Comparison of ENCODE assay signal across 8 cellular contexts in genomic region chr5:80408475-80408875, GRCh38. TPM values are rescaled to one million over a fixed set of nuclear protein-coding genes. Genes with fewer than 3 reads are reported as not detected.
DNase-seq lines count a peak whose midpoint lies in the region; ATAC-seq and TF ChIP-seq lines count a peak whose summit lies in the region.

No MANE protein-coding gene starts in this region.

- H4K12ac ChIP-seq in trophoblast cell (ENCODE audit: low read depth, low read length): peak overlapping the region; percentile 68

- DNase-seq in AG10803 (ENCODE audit: low read depth) (peak; percentile 41), NCI-H748 (lab: John Stamatoyannopoulos, UW; ENCODE audit: unreplicated experiment) (peak; percentile 86), Right ventricle myocardium superior (peak; percentile 78), trophoblast cell (peak; percentile 62 to 74), NCI-H1417 treated with DMSO at 0.1 percent for 48 hours (lab: John Stamatoyannopoulos, UW) (no peak)
- peak; percentile 56 for DNase-seq in activated naive CD4-positive, alpha-beta T cell treated with anti-CD3 and anti-CD28 coated beads, Interleukin-2, amount 10 ng/mL, durations not matched to agents 7 days and 5 days

- no peaks in the 10 kb centered on the region for H3K9me3 Mint-ChIP-seq in activated naive CD4-positive, alpha-beta T cell treated with anti-CD3 and anti-CD28 coated beads, Interleukin-2, amount 10 ng/mL, durations not matched to agents 7 days and 5 days

- H3K79me2 ChIP-seq in trophoblast cell (ENCODE audit: control insufficient read depth, insufficient read depth, low read length, poor library complexity): peaks cover 14% of the 10 kb centered on the region

- peaks cover 6 to 9% of the 10 kb centered on the region in 2 experiments for H3K36me3 ChIP-seq in trophoblast cell (ENCODE audit: control insufficient read depth in 1 of 2, insufficient read depth in 2 of 2, low read length in 2 of 2)

- H3K4me1 ChIP-seq in trophoblast cell (ENCODE audit: control insufficient read depth in 1 of 2, insufficient read depth in 2 of 2, low read length in 2 of 2): peaks cover 0 to 6% of the 10 kb centered on the region in 2 experiments

- intact Hi-C loops in Right ventricle myocardium superior (cut with DNase I): loop anchor here (10.0 kb wide), 1 partner anchor 314 kb away; no protein-coding TSS in a partner anchor

- H3K9ac ChIP-seq in trophoblast cell (ENCODE audit: low read length): peak overlapping the region; percentile 97

- H3K4me3 ChIP-seq in AG10803 (ENCODE audit: low read length) (peak overlapping the region; percentile 83), trophoblast cell (ENCODE audit: low read depth, low read length) (peak overlapping the region; percentile 90)

- peak; percentile 42 for TF ChIP-seq CTCF in AG10803 (conservative IDR thresholded peaks at IDR 0.05; ENCODE audit: low read length)

- H3K79me1 ChIP-seq in trophoblast cell (ENCODE audit: low read length): peaks cover 10% of the 10 kb centered on the region

- peaks cover 3% of the 10 kb centered on the region for H3K36me3 Mint-ChIP-seq in activated naive CD4-positive, alpha-beta T cell treated with anti-CD3 and anti-CD28 coated beads, Interleukin-2, amount 10 ng/mL, durations not matched to agents 7 days and 5 days

- H4K91ac ChIP-seq in trophoblast cell (ENCODE audit: low read depth, low read length): peak overlapping the region; percentile 74

- H2BK12ac ChIP-seq in trophoblast cell (ENCODE audit: low read length): no peak overlapping the region

- H3K27me3 Mint-ChIP-seq in activated naive CD4-positive, alpha-beta T cell treated with anti-CD3 and anti-CD28 coated beads, Interleukin-2, amount 10 ng/mL, durations not matched to agents 7 days and 5 days: no peaks in the 10 kb centered on the region

- H2BK5ac ChIP-seq in trophoblast cell (ENCODE audit: low read depth, low read length, poor library complexity): peak overlapping the region; percentile 81

- H3K9me3 ChIP-seq in trophoblast cell (ENCODE audit: insufficient read depth, low read depth, low read length): no peaks in the 10 kb centered on the region

- H3K18ac ChIP-seq in trophoblast cell (ENCODE audit: low read length): peak overlapping the region; percentile 60

- ATAC-seq in GM18499 (IDR thresholded peaks at IDR 0.05; ENCODE audit: insufficient read depth, unreplicated experiment) (peak; percentile 14), HG03066 (IDR thresholded peaks at IDR 0.05; ENCODE audit: low read depth, unreplicated experiment) (peak; percentile 44), Right ventricle myocardium superior (ENCODE audit: poor library complexity) (peak; percentile 76)

- peak overlapping the region; percentile 80 for H3K4ac ChIP-seq in trophoblast cell (ENCODE audit: low read depth, low read length)

- H2BK120ac ChIP-seq in trophoblast cell (ENCODE audit: insufficient read depth, low read length, poor library complexity): peak overlapping the region; percentile 76

- H3K4me3 Mint-ChIP-seq in activated naive CD4-positive, alpha-beta T cell treated with anti-CD3 and anti-CD28 coated beads, Interleukin-2, amount 10 ng/mL, durations not matched to agents 7 days and 5 days: peak overlapping the region; percentile 91

- H3K27ac Mint-ChIP-seq in activated naive CD4-positive, alpha-beta T cell treated with anti-CD3 and anti-CD28 coated beads, Interleukin-2, amount 10 ng/mL, durations not matched to agents 7 days and 5 days: no peak overlapping the region

- H3K14ac ChIP-seq in trophoblast cell (ENCODE audit: low read length): peak overlapping the region; percentile 89

- peaks cover 22% of the 10 kb centered on the region for H3K4me1 Mint-ChIP-seq in activated naive CD4-positive, alpha-beta T cell treated with anti-CD3 and anti-CD28 coated beads, Interleukin-2, amount 10 ng/mL, durations not matched to agents 7 days and 5 days

- H2AK5ac ChIP-seq in trophoblast cell (ENCODE audit: low read length): peak overlapping the region; percentile 61

- H3K4me2 ChIP-seq in trophoblast cell (ENCODE audit: low read length): peak overlapping the region; percentile 57

- peak overlapping the region; percentile 57 for H2AFZ ChIP-seq in trophoblast cell (ENCODE audit: insufficient read depth, low read length, poor library complexity)

- H3K27ac ChIP-seq in trophoblast cell (ENCODE audit: low read depth, low read length): peak overlapping the region; percentile 98

- no peaks in the 10 kb centered on the region for H3K27me3 ChIP-seq in trophoblast cell (ENCODE audit: insufficient read depth, low read length)

- CTCF ChIA-PET in activated naive CD4-positive, alpha-beta T cell treated with anti-CD3 and anti-CD28 coated beads, Interleukin-2, amount 10 ng/mL, durations not matched to agents 7 days and 5 days (lab: Charles Lee): no interaction called here

- no CpG with 5 or more reads among the region's 19 CpGs for WGBS in trophoblast cell (ENCODE audit: extremely low coverage, insufficient coverage, insufficient read length)

- no peak overlapping the region for H3K23ac ChIP-seq in trophoblast cell (ENCODE audit: low read length)

- H4K8ac ChIP-seq in trophoblast cell (ENCODE audit: low read depth, low read length): peak overlapping the region; percentile 72

RNA-seq across cellular contexts. Expression of gene ZFYVE16, which starts 0.6 kb away (rescaled TPM):
- 29.6 TPM for total RNA-seq in Right ventricle myocardium superior
- polyA plus RNA-seq in trophoblast cell (2013): 27.1 TPM in 2 replicates

Comparison
In these comparisons a context has a peak if more than half of its experiments do, and no peak if none do; other contexts are left out.
1. ATAC-seq: peak in every context shown above with its lines; median percentile 76 in Right ventricle myocardium superior; 44 in HG03066; 14 in GM18499.